41 cellular contexts compared by ENCODE assay signal in genomic region chr1:18049228-18049627, GRCh38. TPM values are rescaled to one million over a fixed set of nuclear protein-coding genes. Genes with fewer than 3 reads are reported as not detected.
"Had no signal": no experiment of that assay in that cellular context is flagged by ENCODE, and none has a peak within 500 bp of the region (broad histone marks: within the 10 kb centered on the region; RNA-seq: fewer than 3 reads in every experiment).

No MANE protein-coding gene starts in this region.

- H3K27me3 Mint-ChIP-seq: activated CD4-positive, alpha-beta T cell treated with anti-CD3 and anti-CD28 coated beads, Interleukin-2, amount 10 ng/mL, durations not matched to agents 24 days and 14 days; activated CD8-positive, alpha-beta memory T cell treated with anti-CD3 and anti-CD28 coated beads, Interleukin-2, amount 10 ng/mL, durations not matched to agents 7 days and 5 days; activated naive CD4-positive, alpha-beta T cell treated with anti-CD3 and anti-CD28 coated beads, Interleukin-2, amount 50 U/mL, for 24 hours had no signal

- DNase-seq: activated CD4-positive, alpha-beta memory T cell treated with anti-CD3 and anti-CD28 coated beads for 36 hours; activated CD4-positive, alpha-beta T cell treated with anti-CD3 and anti-CD28 coated beads for 36 hours; activated CD4-positive, alpha-beta T cell treated with anti-CD3 and anti-CD28 coated beads, Interleukin-2, amount 10 ng/mL, durations not matched to agents 24 days and 14 days; activated CD4-positive, CD25-positive, alpha-beta regulatory T cell; activated CD4-positive, CD25-positive, alpha-beta regulatory T cell treated with anti-CD3 and anti-CD28 coated beads, Interleukin-2, amount 50 U/mL, for 72 hours; activated CD8-positive, alpha-beta memory T cell treated with anti-CD3 and anti-CD28 coated beads, Interleukin-2, amount 10 ng/mL, durations not matched to agents 7 days and 5 days; activated CD8-positive, alpha-beta memory T cell treated with anti-CD3 and anti-CD28 coated beads, Interleukin-2, amount 50 U/mL, for 4 hours; activated CD8-positive, alpha-beta T cell treated with anti-CD3 and anti-CD28 coated beads, Interleukin-2, amount 10 ng/mL, durations not matched to agents 7 days and 5 days; activated effector memory CD4-positive, alpha-beta T cell treated with anti-CD3 and anti-CD28 coated beads, Interleukin-2, amount 50 U/mL, for 16 hours; activated naive CD4-positive, alpha-beta T cell treated with anti-CD3 and anti-CD28 coated beads for 36 hours; activated naive CD8-positive, alpha-beta T cell treated with anti-CD3 and anti-CD28 coated beads for 36 hours; activated naive CD8-positive, alpha-beta T cell treated with anti-CD3 and anti-CD28 coated beads, Interleukin-2, amount 50 U/mL, for 24 hours; activated T-cell treated with anti-CD3 and anti-CD28 coated beads, Interleukin-2, amount 50 U/mL, for 1 hour; activated T-cell treated with anti-CD3 and anti-CD28 coated beads, Interleukin-2, amount 50 U/mL, for 48 hours; adrenal gland; amygdala; aorta; body of pancreas; caudate nucleus; cortex of kidney; dermis blood vessel endothelial cell; effector CD4-positive, alpha-beta T cell; effector memory CD8-positive, alpha-beta T cell; esophagus squamous epithelium; foreskin melanocyte; head of caudate nucleus; T-helper 1 cell; T-helper 17 cell; T1000 had no signal

- H3K36me3 ChIP-seq: adrenal gland, esophagus squamous epithelium, gastroesophageal sphincter had no signal

- H3K4me1 ChIP-seq: adrenal gland, body of pancreas, esophagus squamous epithelium, gastroesophageal sphincter had no signal

- H3K27me3 ChIP-seq: adrenal gland, body of pancreas had no signal

- H3K4me3 ChIP-seq: adrenal gland, body of pancreas, esophagus squamous epithelium, gastroesophageal sphincter had no signal

- H3K4me3 Mint-ChIP-seq: activated CD4-positive, alpha-beta memory T cell treated with anti-CD3 and anti-CD28 coated beads for 36 hours; activated CD4-positive, alpha-beta T cell treated with anti-CD3 and anti-CD28 coated beads for 36 hours; activated CD4-positive, alpha-beta T cell treated with anti-CD3 and anti-CD28 coated beads, Interleukin-2, amount 10 ng/mL, durations not matched to agents 24 days and 14 days; activated CD8-positive, alpha-beta memory T cell treated with anti-CD3 and anti-CD28 coated beads, Interleukin-2, amount 10 ng/mL, durations not matched to agents 7 days and 5 days; activated CD8-positive, alpha-beta T cell treated with anti-CD3 and anti-CD28 coated beads, Interleukin-2, amount 10 ng/mL, durations not matched to agents 7 days and 5 days; activated naive CD4-positive, alpha-beta T cell treated with anti-CD3 and anti-CD28 coated beads for 36 hours; activated naive CD4-positive, alpha-beta T cell treated with anti-CD3 and anti-CD28 coated beads, Interleukin-2, amount 50 U/mL, for 24 hours; activated naive CD8-positive, alpha-beta T cell treated with anti-CD3 and anti-CD28 coated beads for 36 hours; activated naive CD8-positive, alpha-beta T cell treated with anti-CD3 and anti-CD28 coated beads, Interleukin-2, amount 50 U/mL, for 24 hours; activated T-helper 1 cell treated with anti-CD3 and anti-CD28 coated beads, Interleukin-12 subunit alpha, Interleukin-12 subunit beta, Interleukin-2, Interleukin-4 antibody, amounts not matched to agents 30 ng/mL and 10 ng/mL and 1 ng/mL, durations not matched to agents 14 hours and 24 hours and 36 hours; effector memory CD8-positive, alpha-beta T cell; T-helper 17 cell; T-helper 2 cell treated with Interferon-gamma antibody and Interleukin-4, amounts not matched to agents 5 μg/mL and 100 μg/mL, for 36 hours had no signal

- H3K9me3 ChIP-seq: adrenal gland, body of pancreas, esophagus squamous epithelium, gastroesophageal sphincter had no signal

- H3K9me3 Mint-ChIP-seq: activated CD4-positive, alpha-beta memory T cell treated with anti-CD3 and anti-CD28 coated beads for 36 hours; activated CD4-positive, alpha-beta T cell treated with anti-CD3 and anti-CD28 coated beads, Interleukin-2, amount 10 ng/mL, durations not matched to agents 24 days and 14 days; activated naive CD8-positive, alpha-beta T cell treated with anti-CD3 and anti-CD28 coated beads, Interleukin-2, amount 50 U/mL, for 24 hours had no signal

- H3K36me3 Mint-ChIP-seq: activated CD4-positive, alpha-beta memory T cell treated with anti-CD3 and anti-CD28 coated beads for 36 hours; activated CD8-positive, alpha-beta memory T cell treated with anti-CD3 and anti-CD28 coated beads, Interleukin-2, amount 10 ng/mL, durations not matched to agents 7 days and 5 days; activated naive CD4-positive, alpha-beta T cell treated with anti-CD3 and anti-CD28 coated beads, Interleukin-2, amount 50 U/mL, for 24 hours; activated naive CD8-positive, alpha-beta T cell treated with anti-CD3 and anti-CD28 coated beads for 36 hours had no signal

- H3K27ac ChIP-seq: adrenal gland, body of pancreas, epithelial cell of prostate, esophagus squamous epithelium, gastroesophageal sphincter had no signal

- ATAC-seq: activated CD4-positive, alpha-beta T cell treated with anti-CD3 and anti-CD28 coated beads for 36 hours; activated CD8-positive, alpha-beta memory T cell treated with anti-CD3 and anti-CD28 coated beads, Interleukin-2, amount 10 ng/mL, durations not matched to agents 7 days and 5 days; activated CD8-positive, alpha-beta T cell treated with anti-CD3 and anti-CD28 coated beads, Interleukin-2, amount 10 ng/mL, durations not matched to agents 7 days and 5 days; activated naive CD8-positive, alpha-beta T cell treated with anti-CD3 and anti-CD28 coated beads, Interleukin-2, amount 50 U/mL, for 24 hours; body of pancreas; effector memory CD8-positive, alpha-beta T cell; gastroesophageal sphincter; T-helper 17 cell had no signal

- H3K27ac Mint-ChIP-seq: activated CD4-positive, alpha-beta memory T cell treated with anti-CD3 and anti-CD28 coated beads for 36 hours; activated CD4-positive, alpha-beta T cell treated with anti-CD3 and anti-CD28 coated beads for 36 hours; activated CD4-positive, alpha-beta T cell treated with anti-CD3 and anti-CD28 coated beads, Interleukin-2, amount 10 ng/mL, durations not matched to agents 24 days and 14 days; activated CD8-positive, alpha-beta memory T cell treated with anti-CD3 and anti-CD28 coated beads, Interleukin-2, amount 10 ng/mL, durations not matched to agents 7 days and 5 days; activated CD8-positive, alpha-beta T cell treated with anti-CD3 and anti-CD28 coated beads, Interleukin-2, amount 10 ng/mL, durations not matched to agents 7 days and 5 days; activated naive CD4-positive, alpha-beta T cell treated with anti-CD3 and anti-CD28 coated beads for 36 hours; activated naive CD4-positive, alpha-beta T cell treated with anti-CD3 and anti-CD28 coated beads, Interleukin-2, amount 50 U/mL, for 24 hours; activated naive CD8-positive, alpha-beta T cell treated with anti-CD3 and anti-CD28 coated beads for 36 hours; activated naive CD8-positive, alpha-beta T cell treated with anti-CD3 and anti-CD28 coated beads, Interleukin-2, amount 50 U/mL, for 24 hours; activated T-helper 1 cell treated with anti-CD3 and anti-CD28 coated beads, Interleukin-12 subunit alpha, Interleukin-12 subunit beta, Interleukin-2, Interleukin-4 antibody, amounts not matched to agents 30 ng/mL and 10 ng/mL and 1 ng/mL, durations not matched to agents 14 hours and 24 hours and 36 hours; activated T-helper 2 cell treated with anti-CD3 and anti-CD28 coated beads, Interferon-gamma antibody, Interleukin-2, Interleukin-4, amounts not matched to agents 10 μg/mL and 5 μg/mL and 100 μg/mL, durations not matched to agents 14 hours and 24 hours and 36 hours; effector memory CD8-positive, alpha-beta T cell; T-helper 17 cell; T-helper 2 cell treated with Interferon-gamma antibody and Interleukin-4, amounts not matched to agents 5 μg/mL and 100 μg/mL, for 36 hours had no signal

- H3K4me1 Mint-ChIP-seq: activated CD4-positive, alpha-beta T cell treated with anti-CD3 and anti-CD28 coated beads for 36 hours; activated CD4-positive, alpha-beta T cell treated with anti-CD3 and anti-CD28 coated beads, Interleukin-2, amount 10 ng/mL, durations not matched to agents 24 days and 14 days; activated CD8-positive, alpha-beta memory T cell treated with anti-CD3 and anti-CD28 coated beads, Interleukin-2, amount 10 ng/mL, durations not matched to agents 7 days and 5 days; activated naive CD4-positive, alpha-beta T cell treated with anti-CD3 and anti-CD28 coated beads, Interleukin-2, amount 50 U/mL, for 24 hours; activated naive CD8-positive, alpha-beta T cell treated with anti-CD3 and anti-CD28 coated beads for 36 hours; activated naive CD8-positive, alpha-beta T cell treated with anti-CD3 and anti-CD28 coated beads, Interleukin-2, amount 50 U/mL, for 24 hours; T-helper 17 cell had no signal

RNA-seq across cellular contexts. Expression of gene IGSF21, which starts 58.4 kb away (rescaled TPM):
- total RNA-seq: activated CD4-positive, alpha-beta memory T cell treated with anti-CD3 and anti-CD28 coated beads for 36 hours; activated CD4-positive, alpha-beta T cell treated with anti-CD3 and anti-CD28 coated beads for 36 hours; activated CD4-positive, alpha-beta T cell treated with anti-CD3 and anti-CD28 coated beads, Interleukin-2, amount 10 ng/mL, durations not matched to agents 24 days and 14 days; activated CD8-positive, alpha-beta memory T cell treated with anti-CD3 and anti-CD28 coated beads for 36 hours; activated CD8-positive, alpha-beta memory T cell treated with anti-CD3 and anti-CD28 coated beads, Interleukin-2, amount 10 ng/mL, durations not matched to agents 7 days and 5 days; activated CD8-positive, alpha-beta T cell treated with anti-CD3 and anti-CD28 coated beads, Interleukin-2, amount 10 ng/mL, durations not matched to agents 7 days and 5 days; activated naive CD4-positive, alpha-beta T cell treated with anti-CD3 and anti-CD28 coated beads for 36 hours; activated naive CD8-positive, alpha-beta T cell treated with anti-CD3 and anti-CD28 coated beads for 36 hours; activated T-helper 1 cell treated with anti-CD3 and anti-CD28 coated beads, Interleukin-12 subunit alpha, Interleukin-12 subunit beta, Interleukin-2, Interleukin-4 antibody, amounts not matched to agents 30 ng/mL and 10 ng/mL and 1 ng/mL, durations not matched to agents 14 hours and 24 hours and 36 hours; activated T-helper 2 cell treated with anti-CD3 and anti-CD28 coated beads, Interferon-gamma antibody, Interleukin-2, Interleukin-4, amounts not matched to agents 10 μg/mL and 5 μg/mL and 100 μg/mL, durations not matched to agents 14 hours and 24 hours and 36 hours; chondrocyte; dermis blood vessel endothelial cell; endothelial cell of umbilical vein; fibroblast of lung; fibroblast of villous mesenchyme; glomerular endothelial cell; T-helper 17 cell had no signal
- polyA plus RNA-seq: endothelial cell of umbilical vein, fibroblast of lung had no signal
